In the genomic region with DNA sequence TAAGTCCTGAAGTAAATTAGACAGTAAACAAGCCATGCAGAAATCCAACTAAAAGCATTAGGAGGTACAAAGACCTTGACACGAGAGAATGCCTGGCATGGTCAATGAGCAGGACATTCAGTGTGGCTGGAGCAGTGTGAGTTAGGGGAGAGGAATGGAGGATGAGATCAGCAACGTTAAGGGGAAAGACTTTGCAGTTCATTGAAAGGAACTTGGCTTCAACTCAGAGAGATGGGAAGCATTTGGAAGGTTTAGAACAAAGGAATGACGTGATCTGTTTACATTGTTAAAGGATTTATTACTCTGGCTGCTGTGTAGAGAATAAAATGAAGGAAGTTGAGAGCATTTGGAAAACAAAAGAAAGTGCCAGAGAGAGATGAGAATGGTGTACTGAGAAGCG, we compare ENCODE assay signal across 10 cellular contexts.
DNase-seq lines count a peak whose midpoint lies in the region; TF ChIP-seq lines count a peak whose summit lies in the region.
"Had no signal": no experiment of that assay in that cellular context is flagged by ENCODE, and none has a peak within 500 bp of the region (broad histone marks: within the 10 kb centered on the region; RNA-seq: fewer than 3 reads in every experiment).

No MANE protein-coding gene starts in this region.

- H3K4me1 ChIP-seq in osteoblast (ENCODE audit: insufficient read depth, low read length) = no peaks in the 10 kb centered on the region

- H3K27me3 ChIP-seq in osteoblast (ENCODE audit: insufficient read depth, low read length) = no peaks in the 10 kb centered on the region

- H4K20me1 ChIP-seq in osteoblast (ENCODE audit: insufficient read depth, low read length) = no peaks in the 10 kb centered on the region

- no peak overlapping the region for H3K4me2 ChIP-seq in osteoblast (ENCODE audit: insufficient read depth, low read length)

- no peaks in the 10 kb centered on the region for H3K36me3 ChIP-seq in osteoblast (ENCODE audit: insufficient read depth, low read length)

- H3K4me3 ChIP-seq in epithelial cell of proximal tubule (ENCODE audit: low read depth, low read length) = no peak overlapping the region
- H3K4me3 ChIP-seq in osteoblast (ENCODE audit: insufficient read depth, low read length) = no peak overlapping the region

- DNase-seq in H4 (ENCODE audit: low spot score) (peak; percentile 60), NCI-H69 (lab: John Stamatoyannopoulos, UW) (peak; percentile 68), epithelial cell of proximal tubule (ENCODE audit: low read depth) (peak; percentile 97), osteoblast (ENCODE audit: insufficient read length, low spot score, missing footprints) (peak; percentile 52), C1 segment of cervical spinal cord (lab: John Stamatoyannopoulos, UW) (no peak), hypothalamus (lab: John Stamatoyannopoulos, UW) (no peak), NOMO-1 treated with dmso at 0.1 percent for 144 hours (lab: John Stamatoyannopoulos, UW; ENCODE audit: unreplicated experiment) (no peak)
- no peak for DNase-seq in stimulated activated CD4-positive, alpha-beta T cell treated with anti-CD3 and anti-CD28 coated beads, Interleukin-4, amount 100 ng/mL, for 1 hour
- DNase-seq: activated CD4-positive, alpha-beta T cell treated with anti-CD3 and anti-CD28 coated beads, Interleukin-2, amount 50 U/mL, for 48 hours; NCI-H524 had no signal

- H3K9me3 ChIP-seq in osteoblast (ENCODE audit: low read depth, low read length) = no peaks in the 10 kb centered on the region

- no peak overlapping the region for H2AFZ ChIP-seq in osteoblast (ENCODE audit: low read length)

- no peaks in the 10 kb centered on the region for H3K79me2 ChIP-seq in osteoblast (ENCODE audit: insufficient read depth, low read length)

- H3K27ac ChIP-seq in osteoblast (ENCODE audit: low read depth, low read length) = no peak overlapping the region

- TF ChIP-seq CTCF in epithelial cell of proximal tubule (conservative IDR thresholded peaks at IDR 0.05; ENCODE audit: low read depth, low read length) = no peak
- no peak for TF ChIP-seq CTCF in osteoblast (IDR thresholded peaks at IDR 0.05; ENCODE audit: extremely low read depth, low read depth, low read length)

Comparison
In these comparisons a context has a peak if more than half of its experiments do, and no peak if none do; other contexts are left out.
1. DNase-seq: peak in H4 (single experiment), NCI-H69 (single experiment), epithelial cell of proximal tubule (single experiment) and osteoblast (single experiment); none in C1 segment of cervical spinal cord (0 of 14), hypothalamus (0 of 51), NOMO-1 treated with dmso at 0.1 percent for 144 hours (single experiment) and stimulated activated CD4-positive, alpha-beta T cell treated with anti-CD3 and anti-CD28 coated beads, Interleukin-4, amount 100 ng/mL, for 1 hour (single experiment).